ENCODE assay signal across 8 cellular contexts in genomic region chr6:11172501-11173337, GRCh38. TPM values are rescaled to one million over a fixed set of nuclear protein-coding genes. Genes with fewer than 3 reads are reported as not detected.
DNase-seq lines count a peak whose midpoint lies in the region; ATAC-seq and TF ChIP-seq lines count a peak whose summit lies in the region.

No MANE protein-coding gene starts in this region.

- peak overlapping the region in 3 of 7 donors; percentile 9 to 52 (median 50) for H3K27ac Mint-ChIP-seq in CD14-positive monocyte
- H3K27ac Mint-ChIP-seq in H9, result no peak overlapping the region

- no CpG with 5 or more reads among the region's 17 CpGs for WGBS in H9 (ENCODE audit: extremely low coverage, insufficient read length, low lambda C conversion rate)
- 27 to 36% methylated on average over 17 of the region's 17 CpGs for WGBS in tibial nerve, 2 donors

- H3K27ac ChIP-seq in H9 (ENCODE audit: insufficient read length, low read depth, low read length) (no peak overlapping the region), osteoblast (ENCODE audit: low read depth, low read length) (no peak overlapping the region), tibial nerve (peak overlapping the region in 2 of 4 donors; percentile 13 to 22)

- H3K4me1 ChIP-seq in H9 (ENCODE audit: insufficient read depth, low read length) (no peaks in the 10 kb centered on the region; the same call in 1 of the 2 replicates), osteoblast (ENCODE audit: insufficient read depth, low read length) (no peaks in the 10 kb centered on the region), tibial nerve (peaks cover 0 to 9% (median 3%) of the 10 kb centered on the region in 4 donors)

- H2AFZ ChIP-seq in H9 (ENCODE audit: low read length) (peak overlapping the region; percentile 67), osteoblast (ENCODE audit: low read length) (peak overlapping the region; percentile 59)

- no peaks in the 10 kb centered on the region for H3K23me2 ChIP-seq in H9 (ENCODE audit: insufficient read length, low read depth, low read length, poor library complexity, severe bottlenecking)

- no peak overlapping the region for H2BK20ac ChIP-seq in H9 (ENCODE audit: low read depth, low read length, poor library complexity, severe bottlenecking)

- H3K4me1 Mint-ChIP-seq in CD14-positive monocyte (peaks cover 19% of the 10 kb centered on the region), H9 (peaks cover 13% of the 10 kb centered on the region in 2 experiments)

- no peak overlapping the region for H3K56ac ChIP-seq in H9 (ENCODE audit: insufficient read length, low read depth, low read length)

- H3K27me3 ChIP-seq in H9 (ENCODE audit: insufficient read depth, low read length) (no peaks in the 10 kb centered on the region), osteoblast (ENCODE audit: insufficient read depth, low read length) (no peaks in the 10 kb centered on the region), tibial nerve (no peaks in the 10 kb centered on the region)

- DNase-seq in CD14-positive monocyte (ENCODE audit: low spot score) (peak; percentile 55), H9 (peak; percentile 77), OCI-M1 (lab: John Stamatoyannopoulos, UW) (peak; percentile 77), fibroblast of villous mesenchyme (ENCODE audit: low read depth) (peak; percentile 55), osteoblast (ENCODE audit: insufficient read length, low spot score, missing footprints) (peak; percentile 92), tibial nerve (ENCODE audit: low spot score in 2 of 2) (peak; percentile 64 to 82)
- peak; percentile 85 to 89 for DNase-seq in activated T-cell treated with anti-CD3 and anti-CD28 coated beads, Interleukin-2, amount 50 U/mL, for 48 hours

- H3K18ac ChIP-seq in H9 (ENCODE audit: insufficient read length, low read depth, low read length), result no peak overlapping the region

- no peak overlapping the region for H4K8ac ChIP-seq in H9 (replicated peaks; ENCODE audit: insufficient read length, low read depth, low read length)

- H3K4me2 ChIP-seq in H9 (ENCODE audit: insufficient read depth, insufficient read length, low read length) (no peak overlapping the region), osteoblast (ENCODE audit: insufficient read depth, low read length) (peak overlapping the region; percentile 52)

- peak in 1 of 2 donors; percentile 19 for TF ChIP-seq EP300 in tibial nerve (IDR thresholded peaks at IDR 0.05)

- ATAC-seq in GM18505 (IDR thresholded peaks at IDR 0.05; ENCODE audit: unreplicated experiment), result no peak

- no peak overlapping the region for H4K5ac ChIP-seq in H9 (ENCODE audit: insufficient read length, low read depth, low read length)

- H3K4me3 ChIP-seq in fibroblast of villous mesenchyme (ENCODE audit: low read depth, low read length), result no peak overlapping the region
- peak overlapping the region; percentile 5 for H3K4me3 ChIP-seq in osteoblast (ENCODE audit: insufficient read depth, low read length)
- no peak overlapping the region for H3K4me3 ChIP-seq in tibial nerve

- no peak overlapping the region for H2BK120ac ChIP-seq in H9 (ENCODE audit: low read depth, low read length, poor library complexity, severe bottlenecking)

- no peak overlapping the region for H3K23ac ChIP-seq in H9 (ENCODE audit: insufficient read length, low read depth, low read length)

- H2BK15ac ChIP-seq in H9 (ENCODE audit: low read depth, low read length), result no peak overlapping the region

- no peaks in the 10 kb centered on the region for H3K9me3 ChIP-seq in H9 (ENCODE audit: control insufficient read depth, low read depth, low read length)
- no peaks in the 10 kb centered on the region for H3K9me3 ChIP-seq in osteoblast (ENCODE audit: low read depth, low read length)
- no peaks in the 10 kb centered on the region for H3K9me3 ChIP-seq in tibial nerve

- no peak overlapping the region for H3K4ac ChIP-seq in H9 (ENCODE audit: low read depth, low read length)

- no peak overlapping the region for H3K9ac ChIP-seq in H9 (ENCODE audit: extremely low read depth, insufficient read length, low read length)

- intact Hi-C loops in CD14-positive monocyte (cut with micrococcal nuclease), result loop anchor here (2.0 to 5.0 kb wide), 3 partner anchors 60 to 324 kb away; partner anchors contain the start of gene NEDD9 (in 1 of the 2)

- TF ChIP-seq CTCF in CD14-positive monocyte (IDR thresholded peaks at IDR 0.05) (peak; percentile 91), H9 (conservative IDR thresholded peaks at IDR 0.05) (peak; percentile 95), fibroblast of villous mesenchyme (IDR thresholded peaks at IDR 0.05; ENCODE audit: insufficient read depth, low read depth, low read length) (peak; percentile 84), osteoblast (IDR thresholded peaks at IDR 0.05; ENCODE audit: extremely low read depth, low read depth, low read length) (peak; percentile 91), tibial nerve (IDR thresholded peaks at IDR 0.05) (peak; percentile 79 to 91 (median 85))

- H2AK5ac ChIP-seq in H9 (ENCODE audit: insufficient read length, low read length), result no peak overlapping the region

- H3K4me3 Mint-ChIP-seq in CD14-positive monocyte (peak overlapping the region in 1 of 2 donors; percentile 43), H9 (no peak overlapping the region; a peak in 1 of 5 replicates)

- H3K27me3 Mint-ChIP-seq in CD14-positive monocyte (ENCODE audit: low read depth in 3 of 3) (peaks cover 1 to 6% (median 2%) of the 10 kb centered on the region in 3 donors), H9 (ENCODE audit: low read depth) (no peaks in the 10 kb centered on the region)

- H3K79me1 ChIP-seq in H9 (ENCODE audit: insufficient read depth, low read depth, low read length, poor library complexity, severe bottlenecking), result no peaks in the 10 kb centered on the region

- no peak overlapping the region for H3K14ac ChIP-seq in H9 (ENCODE audit: insufficient read depth, low read length)

- H3K36me3 Mint-ChIP-seq in CD14-positive monocyte (no peaks in the 10 kb centered on the region), H9 (ENCODE audit: insufficient read depth in 1 of 3, low read depth in 3 of 3) (no peaks in the 10 kb centered on the region; a peak in 1 of 7 replicates)

- H3K9me3 Mint-ChIP-seq in CD14-positive monocyte (peaks cover 0 to 3% (median 0%) of the 10 kb centered on the region in 7 donors), H9 (no peaks in the 10 kb centered on the region)

- H2BK5ac ChIP-seq in H9 (ENCODE audit: insufficient read length, low read length), result no peak overlapping the region

- TF ChIP-seq POLR2A in tibial nerve (IDR thresholded peaks at IDR 0.05) (no peak), GM18505 (IDR thresholded peaks at IDR 0.05; ENCODE audit: borderline replicate concordance, extremely low read depth, insufficient read depth, insufficient read length) (no peak)

- no peak overlapping the region for H3T11ph ChIP-seq in H9 (ENCODE audit: low read length)

- no peaks in the 10 kb centered on the region for H3K36me3 ChIP-seq in osteoblast (ENCODE audit: insufficient read depth, low read length)
- no peaks in the 10 kb centered on the region for H3K36me3 ChIP-seq in tibial nerve

- H4K91ac ChIP-seq in H9 (ENCODE audit: insufficient read length, low read depth, low read length), result no peak overlapping the region

- H4K20me1 ChIP-seq in H9 (ENCODE audit: control insufficient read depth, insufficient read depth, insufficient read length) (no peaks in the 10 kb centered on the region), osteoblast (ENCODE audit: insufficient read depth, low read length) (no peaks in the 10 kb centered on the region)

- no peak overlapping the region for H2BK12ac ChIP-seq in H9 (ENCODE audit: insufficient read length, low read depth, low read length)

- H3K79me2 ChIP-seq in H9 (ENCODE audit: insufficient read depth, low read length) (peaks cover 2% of the 10 kb centered on the region; the same call in 1 of the 2 replicates), osteoblast (ENCODE audit: insufficient read depth, low read length) (no peaks in the 10 kb centered on the region)

RNA-seq across cellular contexts. Expression of gene NEDD9, which starts 59.7 kb away (rescaled TPM):
- polyA plus RNA-seq in CD14-positive monocyte, result 10 to 100 TPM; 18.2 to 33.0 TPM
- 5.5 and 5.8 TPM in 2 replicates for total RNA-seq in H9 (2021)
- 27.1 and 29.8 TPM in 2 replicates for total RNA-seq in fibroblast of villous mesenchyme
- 23.0 and 32.9 TPM in 2 replicates for total RNA-seq in osteoblast
- 100 to 1,000 TPM; 107 to 205 (median 130) TPM for total RNA-seq in tibial nerve
